In the genomic region with DNA sequence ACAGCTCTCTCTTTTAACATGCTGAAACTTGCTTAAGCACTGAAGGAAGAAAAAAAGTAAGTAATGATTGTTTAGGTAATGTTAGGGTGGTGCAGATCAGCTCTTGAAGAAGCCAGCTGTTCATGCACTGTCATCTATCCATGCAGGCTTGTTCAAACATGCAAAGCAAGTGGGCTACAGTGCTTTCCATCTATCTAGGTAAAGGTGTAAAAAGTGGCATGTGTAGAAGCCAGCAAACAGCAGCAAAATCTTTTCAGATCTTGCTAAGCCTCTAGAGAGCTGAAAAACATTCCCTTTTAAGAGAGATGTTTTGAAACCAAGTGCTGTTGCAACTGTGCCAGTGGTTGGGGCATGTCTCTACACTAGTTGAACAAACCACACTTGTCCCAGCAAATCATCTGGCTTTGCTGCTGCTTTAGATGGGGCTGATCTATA, we compare ENCODE assay signal across 10 cellular contexts.
DNase-seq lines count a peak whose midpoint lies in the region; ATAC-seq, FAIRE-seq and TF ChIP-seq lines count a peak whose summit lies in the region.
"Had no signal": no experiment of that assay in that cellular context is flagged by ENCODE, and none has a peak within 500 bp of the region (broad histone marks: within the 10 kb centered on the region; RNA-seq: fewer than 3 reads in every experiment).

No MANE protein-coding gene starts in this region.

- no peak for TF ChIP-seq POLR2A in H54 (IDR thresholded peaks at IDR 0.05; ENCODE audit: low read depth, low read length)
- no peak for TF ChIP-seq POLR2A in esophagus squamous epithelium (IDR thresholded peaks at IDR 0.05)

- ATAC-seq in GM18861 (IDR thresholded peaks at IDR 0.05; ENCODE audit: unreplicated experiment) (peak; percentile 92), HG03575 (IDR thresholded peaks at IDR 0.05; ENCODE audit: extremely low read depth, insufficient number of reproducible peaks, low FRiP score, unreplicated experiment) (peak; percentile 60), HG03025 (IDR thresholded peaks at IDR 0.05; ENCODE audit: low FRiP score, unreplicated experiment) (no peak)

- no peaks in the 10 kb centered on the region for H3K27me3 ChIP-seq in esophagus squamous epithelium

- intact Hi-C loops in esophagus squamous epithelium (cut with DNase I) = no loop called here

- no peaks in the 10 kb centered on the region for H3K9me3 ChIP-seq in esophagus squamous epithelium

- DNase-seq in H54 (ENCODE audit: insufficient read length, low spot score) (no peak), esophagus squamous epithelium (lab: John Stamatoyannopoulos, UW) (no peak), NCI-H2081 treated with DMSO at 0.1 percent for 48 hours (lab: John Stamatoyannopoulos, UW) (no peak), RCC 7860 (ENCODE audit: low spot score) (no peak), iPS-NIHi11 (ENCODE audit: low spot score) (no peak)
- DNase-seq: activated CD8-positive, alpha-beta memory T cell treated with anti-CD3 and anti-CD28 coated beads, Interleukin-2, amount 50 U/mL, for 4 hours; left cardiac atrium had no signal

- TF ChIP-seq CTCF in esophagus squamous epithelium (IDR thresholded peaks at IDR 0.05) = no peak

- peak; percentile 11 for FAIRE-seq in H54 (lab: Jason Lieb, UNC)
- no peak for FAIRE-seq in RCC 7860 (lab: Jason Lieb, UNC)

- no peak overlapping the region for H3K4me3 ChIP-seq in esophagus squamous epithelium

- H3K27ac ChIP-seq in esophagus squamous epithelium = peak overlapping the region; percentile 16 to 67 (median 62)

- no peaks in the 10 kb centered on the region for H3K36me3 ChIP-seq in esophagus squamous epithelium

- peaks cover 10 to 54% (median 19%) of the 10 kb centered on the region in 3 donors for H3K4me1 ChIP-seq in esophagus squamous epithelium
